Comparison of ENCODE assay signal across 8 cellular contexts in the genomic region with DNA sequence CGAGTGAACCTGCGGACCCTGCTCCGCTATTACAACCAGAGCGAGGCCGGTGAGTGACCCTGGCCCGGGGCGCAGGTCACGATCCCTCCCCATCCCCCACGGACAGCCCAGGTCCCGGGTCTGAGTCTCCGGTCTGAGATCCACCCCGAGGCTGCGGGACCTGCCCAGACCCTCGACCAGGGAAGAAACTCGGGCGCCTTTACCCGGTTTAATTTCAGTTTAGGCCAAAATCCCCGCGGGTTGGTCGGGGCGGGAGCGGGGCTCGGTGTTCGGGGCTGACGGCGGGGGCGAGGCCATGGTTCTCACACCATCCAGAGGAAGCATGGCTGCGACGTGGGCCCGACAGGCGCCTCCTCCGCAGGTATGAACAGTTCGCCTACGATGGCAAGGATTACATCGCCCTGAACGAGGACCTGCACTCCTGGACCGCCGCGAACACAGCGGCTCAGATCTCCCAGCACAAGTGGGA. TPM values are rescaled to one million over a fixed set of nuclear protein-coding genes. Genes with fewer than 3 reads are reported as not detected.
A peak's percentile ranks its signal among the peaks of the same experiment; 100 is the strongest.
DNase-seq lines count a peak whose midpoint lies in the region; ATAC-seq and TF ChIP-seq lines count a peak whose summit lies in the region.

No MANE protein-coding gene starts in this region.

- peak; percentile 15 for ATAC-seq in HG02938 (IDR thresholded peaks at IDR 0.05; ENCODE audit: unreplicated experiment)
- ATAC-seq in aorta (ENCODE audit: low FRiP score): peak; percentile 10
- no peak for ATAC-seq in GM21717 (IDR thresholded peaks at IDR 0.05; ENCODE audit: unreplicated experiment)

- no peaks in the 10 kb centered on the region for H3K36me3 ChIP-seq in esophagus squamous epithelium
- H3K36me3 ChIP-seq in neuron (ENCODE audit: insufficient read depth, low read length): peaks cover 4% of the 10 kb centered on the region
- peaks cover 0 to 2% of the 10 kb centered on the region in 2 donors for H3K36me3 ChIP-seq in aorta (ENCODE audit: control insufficient read depth in 1 of 2, insufficient read depth in 2 of 2, low read length in 1 of 2)

- TF ChIP-seq CTCF in C4-2B (conservative IDR thresholded peaks at IDR 0.05): peak; percentile 24; the same call in 1 of the 2 replicates
- TF ChIP-seq CTCF in esophagus squamous epithelium (IDR thresholded peaks at IDR 0.05): no peak

- H3K4me1 ChIP-seq in esophagus squamous epithelium: peaks cover 2 to 17% (median 5%) of the 10 kb centered on the region in 3 donors
- peaks cover 10% of the 10 kb centered on the region for H3K4me1 ChIP-seq in neuron (ENCODE audit: insufficient read depth, low read length)
- no peaks in the 10 kb centered on the region for H3K4me1 ChIP-seq in aorta (ENCODE audit: control insufficient read depth in 1 of 2, insufficient read depth in 2 of 2, low read length in 2 of 2)

- WGBS in esophagus squamous epithelium, 2 donors: 38 to 60% methylated on average over 4 to 8 of the region's 40 CpGs
- WGBS in aorta, 2 donors: 9% methylated on average over 40 of the region's 40 CpGs

- H3K9me3 ChIP-seq in esophagus squamous epithelium (no peaks in the 10 kb centered on the region), neuron (ENCODE audit: low read length) (no peaks in the 10 kb centered on the region), aorta (ENCODE audit: control insufficient read depth, low read length) (no peaks in the 10 kb centered on the region)

- H3K27me3 ChIP-seq in esophagus squamous epithelium (peaks cover 0 to 21% (median 0%) of the 10 kb centered on the region in 4 donors), neuron (ENCODE audit: insufficient read depth, low read length) (no peaks in the 10 kb centered on the region), aorta (ENCODE audit: control insufficient read depth in 1 of 2, insufficient read depth in 2 of 2, low read length in 1 of 2) (no peaks in the 10 kb centered on the region)

- peak overlapping the region; percentile 91 for H2AFZ ChIP-seq in neuron (ENCODE audit: low read depth, low read length)

- intact Hi-C loops in esophagus squamous epithelium (cut with DNase I) (no loop called here), aorta (cut with DNase I) (loop anchor here in 1 of 2 donors (5.0 kb wide), 1 partner anchor 67 kb away; a partner anchor contains a TSS)

- peak; percentile 40 to 43 for DNase-seq in activated CD4-positive, alpha-beta T cell treated with anti-CD3 and anti-CD28 coated beads, Interleukin-2, amount 50 U/mL, for 48 hours
- DNase-seq in esophagus squamous epithelium (lab: John Stamatoyannopoulos, UW): no peak
- peak in 1 of 2 donors; percentile 76 for DNase-seq in aorta
- no peak for DNase-seq in SHP77 (lab: John Stamatoyannopoulos, UW)

- H3K4me3 ChIP-seq in esophagus squamous epithelium (peak overlapping the region; percentile 67 to 82 (median 75)), neuron (ENCODE audit: low read length) (peak overlapping the region; percentile 79), aorta (ENCODE audit: low read length in 2 of 2) (peak overlapping the region; percentile 29 to 68)

- peak overlapping the region; percentile 23; the same call in 1 of the 2 replicates for H3K27ac ChIP-seq in C4-2B
- peak overlapping the region; percentile 79 to 90 (median 82) for H3K27ac ChIP-seq in esophagus squamous epithelium
- no peak overlapping the region for H3K27ac ChIP-seq in aorta (ENCODE audit: low read depth in 1 of 2, low read length in 2 of 2)

- no peak for TF ChIP-seq POLR2A in esophagus squamous epithelium (IDR thresholded peaks at IDR 0.05)

RNA-seq across cellular contexts. Expression of a gene that starts 46.9 kb away (rescaled TPM):
- 10 to 100 TPM; 52.3 to 76.3 (median 63.3) TPM for total RNA-seq in esophagus squamous epithelium
- 10 to 100 TPM; 35.1 to 36.5 TPM for total RNA-seq in aorta
- polyA plus RNA-seq in aorta: 10 to 100 TPM; 20.1 to 24.3 TPM

Comparison
In these comparisons a context has a peak if more than half of its experiments do, and no peak if none do; other contexts are left out.
1. H3K27ac ChIP-seq: peak in C4-2B (single experiment) and esophagus squamous epithelium (4 of 4); none in aorta (0 of 2).
2. DNase-seq: peak in activated CD4-positive, alpha-beta T cell treated with anti-CD3 and anti-CD28 coated beads, Interleukin-2, amount 50 U/mL, for 48 hours (2 of 2); none in esophagus squamous epithelium (single experiment) and SHP77 (0 of 2).
3. Peak in every context shown above with its lines, with median percentiles within 50 percentile points of each other: H3K4me3 ChIP-seq.